ENCODE assay signal across 25 cellular contexts in the genomic region with DNA sequence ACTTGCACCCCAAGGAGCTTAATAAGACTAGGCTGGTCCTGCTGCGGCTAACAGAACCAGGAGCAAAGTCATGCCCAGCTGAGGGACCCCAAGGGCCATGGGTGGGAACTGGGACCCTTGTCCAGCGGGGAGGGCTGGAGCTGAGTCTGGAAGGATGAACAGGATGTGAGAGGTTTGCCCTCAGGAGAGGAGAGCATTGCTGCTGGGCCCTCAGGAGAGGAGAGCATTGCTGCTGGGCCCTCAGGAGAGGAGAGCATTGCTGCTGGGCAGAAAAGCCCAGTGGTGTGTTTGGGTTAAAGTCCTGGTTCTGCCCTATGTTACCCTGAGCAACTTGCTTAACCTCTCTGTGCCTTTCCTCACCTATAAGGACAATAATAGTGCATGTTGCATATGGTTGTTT.
DNase-seq lines count a peak whose midpoint lies in the region; ATAC-seq and TF ChIP-seq lines count a peak whose summit lies in the region.
"Had no signal": no experiment of that assay in that cellular context is flagged by ENCODE, and none has a peak within 500 bp of the region (broad histone marks: within the 10 kb centered on the region; RNA-seq: fewer than 3 reads in every experiment).

No MANE protein-coding gene starts in this region.

- peak overlapping the region; percentile 79 to 80; a peak in 2 of 4 replicates for H4K8ac ChIP-seq in IMR-90 (ENCODE audit: low read depth in 2 of 2, low read length in 2 of 2)

- CTCF ChIA-PET in IMR-90 (lab: Yijun Ruan, JAX) = interaction anchor here (1.2 to 1.9 kb wide), 2 partner anchors 19 to 64 kb away, joined by 3 to 4 read pairs; no protein-coding TSS in a partner anchor

- H3K27me3 ChIP-seq in IMR-90 (ENCODE audit: control insufficient read depth, insufficient read depth, low read length) = no peaks in the 10 kb centered on the region
- H3K27me3 ChIP-seq: BE2C, Peyer's patch had no signal

- H2AK9ac ChIP-seq in IMR-90 (replicated peaks; ENCODE audit: low read depth, low read length, poor library complexity) = peak overlapping the region; percentile 33

- no peaks in the 10 kb centered on the region for H3K36me3 Mint-ChIP-seq in activated T-helper 17 cell treated with anti-CD3 and anti-CD28 coated beads, Interleukin-2, amount 50 U/mL, for 72 hours (ENCODE audit: low read depth)
- H3K36me3 Mint-ChIP-seq in neural crest cell (ENCODE audit: low read depth) = no peaks in the 10 kb centered on the region
- H3K36me3 Mint-ChIP-seq in stimulated activated memory B cell treated with anti-CD40 and anti-IgM and Interleukin-4, amounts not matched to agents 10 μg/mL and 1 μg/mL and 100 μg/mL, for 72 hours = no peaks in the 10 kb centered on the region

- H3K18ac ChIP-seq in IMR-90 (ENCODE audit: low read depth, low read length) = peak overlapping the region; percentile 4

- no peak overlapping the region for H3K9ac ChIP-seq in IMR-90 (ENCODE audit: low read depth, low read length)

- TF ChIP-seq CTCF in IMR-90 (conservative IDR thresholded peaks at IDR 0.05; ENCODE audit: low read depth, low read length) (no peak), neural crest cell (conservative IDR thresholded peaks at IDR 0.05) (no peak)

- H3K56ac ChIP-seq in IMR-90 (ENCODE audit: extremely low read depth, insufficient read depth, low read length) = no peak overlapping the region

- peak overlapping the region; percentile 95 for H3K14ac ChIP-seq in IMR-90 (replicated peaks; ENCODE audit: low read depth, low read length)

- H3K4me3 ChIP-seq in IMR-90 (ENCODE audit: insufficient read depth, low read depth, low read length) = no peak overlapping the region
- H3K4me3 ChIP-seq: Peyer's patch had no signal

- no peak overlapping the region; the same call in 1 of the 2 replicates for H3K27ac ChIP-seq in IMR-90 (ENCODE audit: insufficient read depth, low read length)
- H3K27ac ChIP-seq: HL-60, Peyer's patch had no signal

- H3K4me1 Mint-ChIP-seq in activated T-helper 17 cell treated with anti-CD3 and anti-CD28 coated beads, Interleukin-2, amount 50 U/mL, for 72 hours = no peaks in the 10 kb centered on the region
- no peaks in the 10 kb centered on the region for H3K4me1 Mint-ChIP-seq in neural crest cell
- H3K4me1 Mint-ChIP-seq in stimulated activated memory B cell treated with anti-CD40 and anti-IgM and Interleukin-4, amounts not matched to agents 10 μg/mL and 1 μg/mL and 100 μg/mL, for 72 hours = no peaks in the 10 kb centered on the region

- H3K9me3 Mint-ChIP-seq in activated T-helper 17 cell treated with anti-CD3 and anti-CD28 coated beads, Interleukin-2, amount 50 U/mL, for 72 hours = no peaks in the 10 kb centered on the region
- no peaks in the 10 kb centered on the region for H3K9me3 Mint-ChIP-seq in neural crest cell
- H3K9me3 Mint-ChIP-seq in stimulated activated memory B cell treated with anti-CD40 and anti-IgM and Interleukin-4, amounts not matched to agents 10 μg/mL and 1 μg/mL and 100 μg/mL, for 72 hours = peaks cover 12% of the 10 kb centered on the region

- H2BK15ac ChIP-seq in IMR-90 (ENCODE audit: low read depth, low read length) = peak overlapping the region; percentile 97; the same call in 2 of the 3 replicates

- H3K36me3 ChIP-seq in IMR-90 (ENCODE audit: control insufficient read depth, insufficient read depth, low read length) = no peaks in the 10 kb centered on the region
- H3K36me3 ChIP-seq: BE2C, Peyer's patch had no signal

- intact Hi-C loops in IMR-90 (cut with micrococcal nuclease) = no loop called here

- TF ChIP-seq RAD21 in IMR-90 (IDR thresholded peaks at IDR 0.05; ENCODE audit: low read length) = no peak

- H3K27ac Mint-ChIP-seq in activated T-helper 17 cell treated with anti-CD3 and anti-CD28 coated beads, Interleukin-2, amount 50 U/mL, for 72 hours = no peak overlapping the region
- H3K27ac Mint-ChIP-seq in neural crest cell (ENCODE audit: unreplicated experiment) = peak overlapping the region; percentile 78
- H3K27ac Mint-ChIP-seq in stimulated activated memory B cell treated with anti-CD40 and anti-IgM and Interleukin-4, amounts not matched to agents 10 μg/mL and 1 μg/mL and 100 μg/mL, for 72 hours = no peak overlapping the region

- WGBS in IMR-90 (ENCODE audit: extremely low coverage in 2 of 2, insufficient read length in 1 of 2), 2 experiments = 95% methylated on average over 2 of the region's 2 CpGs; no CpG with 5 or more reads in 1 of the 2 experiments

- no peak overlapping the region for H3K4me3 Mint-ChIP-seq in activated T-helper 17 cell treated with anti-CD3 and anti-CD28 coated beads, Interleukin-2, amount 50 U/mL, for 72 hours
- no peak overlapping the region for H3K4me3 Mint-ChIP-seq in neural crest cell
- H3K4me3 Mint-ChIP-seq in stimulated activated memory B cell treated with anti-CD40 and anti-IgM and Interleukin-4, amounts not matched to agents 10 μg/mL and 1 μg/mL and 100 μg/mL, for 72 hours = no peak overlapping the region

- DNase-seq in IMR-90 = no peak
- DNase-seq in neural crest cell (ENCODE audit: low read depth, low spot score) = no peak
- DNase-seq in activated effector memory CD4-positive, alpha-beta T cell treated with anti-CD3 and anti-CD28 coated beads, Interleukin-2, amount 50 U/mL, for 16 hours = no peak
- DNase-seq in NCI-H1930 (lab: John Stamatoyannopoulos, UW) = no peak
- DNase-seq: BE2C, Calu3, DMS79 treated with DMSO at 0.1 percent for 48 hours, GF-D8, Karpas-422, NCI-H1092, NCI-H1417 treated with DMSO at 0.1 percent for 48 hours, NCI-H1694 treated with DMSO at 0.1 percent for 48 hours, NCI-H2081 treated with DMSO at 0.1 percent for 48 hours, NCI-H2171, NCI-H226, NCI-H510A, NCI-H69, Peyer's patch, SIG-M5 had no signal

- no peaks in the 10 kb centered on the region for H3K9me3 ChIP-seq in IMR-90 (ENCODE audit: control insufficient read depth, insufficient read depth, low read length)
- H3K9me3 ChIP-seq: BE2C had no signal

- peaks cover 0 to 41% of the 10 kb centered on the region in 2 experiments; a peak in 3 of 4 replicates for H3K79me1 ChIP-seq in IMR-90 (ENCODE audit: low read depth in 1 of 2, low read length in 2 of 2)

- peak overlapping the region; percentile 94 for H4K91ac ChIP-seq in IMR-90 (ENCODE audit: insufficient read depth, low read depth, low read length)

- no TSS peak for BruUV-seq in IMR-90 (replicated peaks; lab: Mats Ljungman, UMichigan)

- no peak for TF ChIP-seq POLR2A in IMR-90 (IDR thresholded peaks at IDR 0.05; ENCODE audit: low read depth, low read length)

- H3K4ac ChIP-seq in IMR-90 (ENCODE audit: low read depth, low read length) = peak overlapping the region; percentile 98

- peak overlapping the region; percentile 16 for H2AFZ ChIP-seq in IMR-90 (replicated peaks; ENCODE audit: low read length, poor library complexity)

- H2BK5ac ChIP-seq in IMR-90 (ENCODE audit: low read depth, low read length, poor library complexity, severe bottlenecking) = peak overlapping the region; percentile 47

- peak overlapping the region; percentile 97 for H2AK5ac ChIP-seq in IMR-90 (ENCODE audit: low read depth, low read length)

- H3K27me3 Mint-ChIP-seq in activated T-helper 17 cell treated with anti-CD3 and anti-CD28 coated beads, Interleukin-2, amount 50 U/mL, for 72 hours = peaks cover 4% of the 10 kb centered on the region
- H3K27me3 Mint-ChIP-seq in neural crest cell (ENCODE audit: low read depth) = peaks cover 5% of the 10 kb centered on the region
- peaks cover 27% of the 10 kb centered on the region for H3K27me3 Mint-ChIP-seq in stimulated activated memory B cell treated with anti-CD40 and anti-IgM and Interleukin-4, amounts not matched to agents 10 μg/mL and 1 μg/mL and 100 μg/mL, for 72 hours

- H2BK20ac ChIP-seq in IMR-90 (ENCODE audit: low read depth, low read length) = peak overlapping the region; percentile 95

- dilution Hi-C loops in IMR-90 (cut with HindIII; ENCODE audit: low sequenced_read_pairs, unreplicated experiment) = no loop called here

- POLR2A ChIA-PET in IMR-90 (lab: Charles Lee; ENCODE audit: unreplicated experiment) = no interaction called here

- H4K20me1 ChIP-seq in IMR-90 (ENCODE audit: insufficient read depth, low read length) = no peaks in the 10 kb centered on the region

- peaks cover 34% of the 10 kb centered on the region for H3K9me1 ChIP-seq in IMR-90 (ENCODE audit: insufficient read depth, low read length)

- H4K5ac ChIP-seq in IMR-90 (ENCODE audit: low read depth, low read length) = peak overlapping the region; percentile 32

- ATAC-seq in IMR-90 (ENCODE audit: low read depth) (no peak), GM19467 (IDR thresholded peaks at IDR 0.05; ENCODE audit: unreplicated experiment) (no peak)
- peak; percentile 32 for ATAC-seq in activated T-helper 17 cell treated with anti-CD3 and anti-CD28 coated beads, Interleukin-2, amount 50 U/mL, for 72 hours (replicated peaks)
- ATAC-seq in stimulated activated memory B cell treated with anti-CD40 and anti-IgM and Interleukin-4, amounts not matched to agents 10 μg/mL and 1 μg/mL and 100 μg/mL, for 72 hours = peak; percentile 39
- ATAC-seq: HCT116, SK-N-SH treated with all-trans-retinoic acid at 6 μM for 48 hours had no signal

- peak overlapping the region; percentile 99 for H2BK120ac ChIP-seq in IMR-90 (ENCODE audit: low read depth, low read length)

- no peak overlapping the region for H3K4me2 ChIP-seq in IMR-90 (ENCODE audit: low read depth, low read length)

- in situ Hi-C loops in IMR-90 (cut with MboI; ENCODE audit: low sequenced_read_pairs) = no loop called here

- peak overlapping the region; percentile 49; the same call in 1 of the 2 replicates for H3K23ac ChIP-seq in IMR-90 (ENCODE audit: low read depth, low read length)

- peaks cover 23% of the 10 kb centered on the region for H3K4me1 ChIP-seq in IMR-90 (ENCODE audit: control insufficient read depth, insufficient read depth, low read length)
- H3K4me1 ChIP-seq: BE2C, Peyer's patch had no signal

TF ChIP-seq in IMR-90, 13 proteins besides CTCF, POLR2A, EP300 and RAD21 (continues in another document):
- TF ChIP-seq MAFK (IDR thresholded peaks at IDR 0.05; ENCODE audit: low read depth, low read length) = no peak
- no peak for TF ChIP-seq USF2 (IDR thresholded peaks at IDR 0.05; ENCODE audit: low read depth, low read length)
- TF ChIP-seq CEBPB (IDR thresholded peaks at IDR 0.05; ENCODE audit: low read depth, low read length) = no peak
- TF ChIP-seq MXI1 (IDR thresholded peaks at IDR 0.05; ENCODE audit: borderline replicate concordance, low read depth, low read length) = no peak

Comparison
In these comparisons a context has a peak if more than half of its experiments do, and no peak if none do; other contexts are left out.
1. ATAC-seq: peak in activated T-helper 17 cell treated with anti-CD3 and anti-CD28 coated beads, Interleukin-2, amount 50 U/mL, for 72 hours (single experiment) and stimulated activated memory B cell treated with anti-CD40 and anti-IgM and Interleukin-4, amounts not matched to agents 10 μg/mL and 1 μg/mL and 100 μg/mL, for 72 hours (single experiment); none in IMR-90 (single experiment) and GM19467 (single experiment).